14 cellular contexts compared by ENCODE assay signal in the genomic region with DNA sequence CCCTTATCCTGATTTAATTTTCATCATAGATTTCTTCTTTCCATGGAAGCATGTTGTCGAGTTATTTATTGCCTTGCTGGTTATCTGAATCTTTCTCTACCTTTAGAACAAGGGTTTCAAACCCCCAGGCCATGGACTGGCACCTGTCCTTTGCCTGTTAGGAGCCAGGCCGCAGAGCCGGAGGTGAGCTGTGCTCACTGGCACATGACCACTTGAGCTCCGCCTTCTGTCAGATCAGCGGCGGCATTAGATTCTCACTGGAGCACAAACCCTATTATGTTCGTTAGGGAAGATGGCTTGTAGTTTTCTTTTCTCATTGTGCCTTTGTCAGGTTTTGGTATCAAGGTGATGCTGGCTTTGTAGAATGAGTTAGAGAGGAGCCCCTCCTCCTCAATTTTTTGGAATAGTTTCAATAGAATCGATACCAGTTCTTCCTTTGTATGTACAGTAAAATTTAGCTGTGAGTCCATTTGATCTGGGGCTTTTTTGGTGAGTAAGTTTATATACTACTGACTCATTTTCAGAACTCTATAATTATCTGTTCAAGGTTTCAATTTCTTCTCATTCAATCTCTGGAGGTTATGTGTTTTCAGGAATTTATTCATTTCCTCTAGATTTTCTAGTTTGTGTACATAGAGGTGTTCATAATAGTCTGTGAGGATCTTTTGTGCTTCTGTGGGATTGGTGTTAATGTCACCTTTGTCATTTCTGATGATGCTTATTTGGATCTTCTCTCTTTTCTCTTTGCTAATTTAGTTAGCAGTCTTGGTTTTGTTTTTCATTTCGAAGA.
DNase-seq lines count a peak whose midpoint lies in the region; ATAC-seq and TF ChIP-seq lines count a peak whose summit lies in the region.
"Had no signal": no experiment of that assay in that cellular context is flagged by ENCODE, and none has a peak within 500 bp of the region (broad histone marks: within the 10 kb centered on the region; RNA-seq: fewer than 3 reads in every experiment).

No MANE protein-coding gene starts in this region.

- no peak overlapping the region for H3K4me2 ChIP-seq in GM23338
- H3K4me2 ChIP-seq: PC-9 had no signal

- H3K9me3 Mint-ChIP-seq in GM23338 (no peaks in the 10 kb centered on the region; the same call in 2 of the 3 replicates), type B pancreatic cell (no peaks in the 10 kb centered on the region)

- no peaks in the 10 kb centered on the region; the same call in 1 of the 2 replicates for H3K9me2 ChIP-seq in GM23338 (ENCODE audit: insufficient read depth)

- no peak overlapping the region for H3K4me3 ChIP-seq in GM23338
- H3K4me3 ChIP-seq: coronary artery, pancreas, PC-9 had no signal

- no peaks in the 10 kb centered on the region for H3K36me3 Mint-ChIP-seq in GM23338 (ENCODE audit: low read depth)
- no peaks in the 10 kb centered on the region for H3K36me3 Mint-ChIP-seq in type B pancreatic cell

- H3K4me1 ChIP-seq in GM23338 (ENCODE audit: insufficient read depth): no peaks in the 10 kb centered on the region
- H3K4me1 ChIP-seq: pancreas had no signal

- H3K27ac ChIP-seq in GM23338 (ENCODE audit: low read depth): no peak overlapping the region
- H3K27ac ChIP-seq: coronary artery, HL-60, pancreas, PC-9 had no signal

- H3K36me3 ChIP-seq in GM23338 (ENCODE audit: insufficient read depth): no peaks in the 10 kb centered on the region
- H3K36me3 ChIP-seq: pancreas had no signal

- H4K20me1 ChIP-seq in GM23338 (replicated peaks; ENCODE audit: insufficient read depth): no peaks in the 10 kb centered on the region

- no peak overlapping the region for H3K27ac Mint-ChIP-seq in GM23338
- no peak overlapping the region for H3K27ac Mint-ChIP-seq in type B pancreatic cell
- H3K27ac Mint-ChIP-seq: activated CD8-positive, alpha-beta T cell treated with anti-CD3 and anti-CD28 coated beads for 36 hours had no signal

- H3K27me3 Mint-ChIP-seq in GM23338 (ENCODE audit: insufficient read depth, low read depth, poor library complexity) (no peaks in the 10 kb centered on the region), type B pancreatic cell (no peaks in the 10 kb centered on the region)
- H3K27me3 Mint-ChIP-seq: activated CD8-positive, alpha-beta T cell treated with anti-CD3 and anti-CD28 coated beads for 36 hours had no signal

- DNase-seq in DMS53 treated with DMSO at 0.1 percent for 48 hours (lab: John Stamatoyannopoulos, UW; ENCODE audit: unreplicated experiment): peak; percentile 11
- peak; percentile 5 for DNase-seq in GM23338 (ENCODE audit: low spot score)
- no peak for DNase-seq in type B pancreatic cell (ENCODE audit: extremely low spot score, unreplicated experiment)
- no peak for DNase-seq in iPS-NIHi11 (ENCODE audit: low spot score)
- DNase-seq in cerebellum (ENCODE audit: low spot score): no peak
- DNase-seq in midbrain (lab: John Stamatoyannopoulos, UW): no peak
- DNase-seq: activated CD8-positive, alpha-beta T cell treated with anti-CD3 and anti-CD28 coated beads for 36 hours; mesendoderm; pancreas; PC-9 had no signal

- no peak overlapping the region for H2AFZ ChIP-seq in GM23338
- H2AFZ ChIP-seq: PC-9 had no signal

- ATAC-seq in GM18909 (IDR thresholded peaks at IDR 0.05; ENCODE audit: poor library complexity, unreplicated experiment): peak; percentile 92
- no peak for ATAC-seq in GM23338
- peak; percentile 82 for ATAC-seq in HG03280 (IDR thresholded peaks at IDR 0.05; ENCODE audit: unreplicated experiment)
- ATAC-seq: activated CD8-positive, alpha-beta T cell treated with anti-CD3 and anti-CD28 coated beads for 36 hours; pancreas had no signal

- H3K79me2 ChIP-seq in GM23338 (replicated peaks; ENCODE audit: insufficient read depth): no peaks in the 10 kb centered on the region

- H3K4me3 Mint-ChIP-seq in GM23338 (no peak overlapping the region), type B pancreatic cell (no peak overlapping the region)
- H3K4me3 Mint-ChIP-seq: activated CD8-positive, alpha-beta T cell treated with anti-CD3 and anti-CD28 coated beads for 36 hours had no signal

- no peaks in the 10 kb centered on the region for H3F3A ChIP-seq in GM23338 (replicated peaks; ENCODE audit: low read depth)

- no peaks in the 10 kb centered on the region for H3K27me3 ChIP-seq in GM23338 (ENCODE audit: insufficient read depth)
- H3K27me3 ChIP-seq: pancreas had no signal

- no peak for TF ChIP-seq CTCF in GM23338 (conservative IDR thresholded peaks at IDR 0.05; ENCODE audit: low read depth in 2 of 2)
- no peak for TF ChIP-seq CTCF in type B pancreatic cell (conservative IDR thresholded peaks at IDR 0.05)

- H3K4me1 Mint-ChIP-seq in GM23338: no peaks in the 10 kb centered on the region; the same call in 2 of the 3 replicates
- no peaks in the 10 kb centered on the region for H3K4me1 Mint-ChIP-seq in type B pancreatic cell (ENCODE audit: unreplicated experiment)

TF ChIP-seq in GM23338, 12 proteins besides CTCF, POLR2A, EP300 and RAD21:
- no peak for TF ChIP-seq JUNB (IDR thresholded peaks at IDR 0.05; ENCODE audit: unreplicated experiment)
- no peak for TF ChIP-seq ZNF114 (CRISPR knock-in tag; IDR thresholded peaks at IDR 0.05)

Comparison
In these comparisons a context has a peak if more than half of its experiments do, and no peak if none do; other contexts are left out.
1. DNase-seq: peak in DMS53 treated with DMSO at 0.1 percent for 48 hours (single experiment) and GM23338 (single experiment); none in type B pancreatic cell (single experiment), iPS-NIHi11 (single experiment), cerebellum (single experiment) and midbrain (single experiment).